ENCODE assay signal across 2 cellular contexts in the genomic region with DNA sequence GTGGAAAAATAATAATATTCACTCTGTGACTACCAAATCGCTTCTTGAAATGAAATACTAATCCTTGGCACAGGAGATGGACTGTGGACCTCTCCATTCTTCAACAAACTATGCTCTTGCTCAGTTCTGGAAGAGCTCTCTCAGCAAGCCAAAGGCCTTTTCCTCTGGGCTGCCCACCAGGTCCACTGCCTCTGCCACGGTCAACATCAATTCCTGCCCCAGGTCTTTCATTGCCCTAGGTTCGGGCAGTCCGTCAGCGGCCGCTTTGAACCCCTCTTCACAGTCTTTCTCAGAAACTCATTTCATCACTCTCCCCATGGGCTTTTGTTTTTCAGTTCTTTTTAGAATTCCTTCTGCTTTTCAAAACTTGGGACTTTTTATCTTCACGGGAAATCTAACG.
TF ChIP-seq lines count a peak whose summit lies in the region.

No MANE protein-coding gene starts in this region.

TF ChIP-seq in SK-N-SH treated with all-trans-retinoic acid at 6 μM for 48 hours, 23 proteins besides CTCF, POLR2A, EP300 and RAD21 (continued from another document):
- no peak for TF ChIP-seq ESRRG (CRISPR knock-in tag; IDR thresholded peaks at IDR 0.05)
- TF ChIP-seq GLIS3 (CRISPR knock-in tag; IDR thresholded peaks at IDR 0.05), result no peak
- TF ChIP-seq, protein P1, sequence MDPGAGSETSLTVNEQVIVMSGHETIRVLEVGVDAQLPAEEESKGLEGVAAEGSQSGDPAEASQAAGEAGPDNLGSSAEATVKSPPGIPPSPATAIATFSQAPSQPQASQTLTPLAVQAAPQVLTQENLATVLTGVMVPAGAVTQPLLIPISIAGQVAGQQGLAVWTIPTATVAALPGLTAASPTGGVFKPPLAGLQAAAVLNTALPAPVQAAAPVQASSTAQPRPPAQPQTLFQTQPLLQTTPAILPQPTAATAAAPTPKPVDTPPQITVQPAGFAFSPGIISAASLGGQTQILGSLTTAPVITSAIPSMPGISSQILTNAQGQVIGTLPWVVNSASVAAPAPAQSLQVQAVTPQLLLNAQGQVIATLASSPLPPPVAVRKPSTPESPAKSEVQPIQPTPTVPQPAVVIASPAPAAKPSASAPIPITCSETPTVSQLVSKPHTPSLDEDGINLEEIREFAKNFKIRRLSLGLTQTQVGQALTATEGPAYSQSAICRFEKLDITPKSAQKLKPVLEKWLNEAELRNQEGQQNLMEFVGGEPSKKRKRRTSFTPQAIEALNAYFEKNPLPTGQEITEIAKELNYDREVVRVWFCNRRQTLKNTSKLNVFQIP (CRISPR knock-in tag; IDR thresholded peaks at IDR 0.05; ENCODE audit: borderline replicate concordance, low read depth), result no peak
- TF ChIP-seq, protein P2, sequence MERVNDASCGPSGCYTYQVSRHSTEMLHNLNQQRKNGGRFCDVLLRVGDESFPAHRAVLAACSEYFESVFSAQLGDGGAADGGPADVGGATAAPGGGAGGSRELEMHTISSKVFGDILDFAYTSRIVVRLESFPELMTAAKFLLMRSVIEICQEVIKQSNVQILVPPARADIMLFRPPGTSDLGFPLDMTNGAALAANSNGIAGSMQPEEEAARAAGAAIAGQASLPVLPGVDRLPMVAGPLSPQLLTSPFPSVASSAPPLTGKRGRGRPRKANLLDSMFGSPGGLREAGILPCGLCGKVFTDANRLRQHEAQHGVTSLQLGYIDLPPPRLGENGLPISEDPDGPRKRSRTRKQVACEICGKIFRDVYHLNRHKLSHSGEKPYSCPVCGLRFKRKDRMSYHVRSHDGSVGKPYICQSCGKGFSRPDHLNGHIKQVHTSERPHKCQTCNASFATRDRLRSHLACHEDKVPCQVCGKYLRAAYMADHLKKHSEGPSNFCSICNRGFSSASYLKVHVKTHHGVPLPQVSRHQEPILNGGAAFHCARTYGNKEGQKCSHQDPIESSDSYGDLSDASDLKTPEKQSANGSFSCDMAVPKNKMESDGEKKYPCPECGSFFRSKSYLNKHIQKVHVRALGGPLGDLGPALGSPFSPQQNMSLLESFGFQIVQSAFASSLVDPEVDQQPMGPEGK (CRISPR knock-in tag; IDR thresholded peaks at IDR 0.05; ENCODE audit: borderline replicate concordance), result no peak
- no peak for TF ChIP-seq CSDC2 (CRISPR knock-in tag; IDR thresholded peaks at IDR 0.05)
- no peak for TF ChIP-seq ARNTL (CRISPR knock-in tag; IDR thresholded peaks at IDR 0.05; ENCODE audit: borderline replicate concordance, low read depth)
- TF ChIP-seq ZFP3 (CRISPR knock-in tag; IDR thresholded peaks at IDR 0.05), result no peak
- no peak for TF ChIP-seq BACH2 (CRISPR knock-in tag; IDR thresholded peaks at IDR 0.05; ENCODE audit: borderline replicate concordance)
- TF ChIP-seq ZNF8 (CRISPR knock-in tag; IDR thresholded peaks at IDR 0.05), result no peak
- TF ChIP-seq, protein P3, sequence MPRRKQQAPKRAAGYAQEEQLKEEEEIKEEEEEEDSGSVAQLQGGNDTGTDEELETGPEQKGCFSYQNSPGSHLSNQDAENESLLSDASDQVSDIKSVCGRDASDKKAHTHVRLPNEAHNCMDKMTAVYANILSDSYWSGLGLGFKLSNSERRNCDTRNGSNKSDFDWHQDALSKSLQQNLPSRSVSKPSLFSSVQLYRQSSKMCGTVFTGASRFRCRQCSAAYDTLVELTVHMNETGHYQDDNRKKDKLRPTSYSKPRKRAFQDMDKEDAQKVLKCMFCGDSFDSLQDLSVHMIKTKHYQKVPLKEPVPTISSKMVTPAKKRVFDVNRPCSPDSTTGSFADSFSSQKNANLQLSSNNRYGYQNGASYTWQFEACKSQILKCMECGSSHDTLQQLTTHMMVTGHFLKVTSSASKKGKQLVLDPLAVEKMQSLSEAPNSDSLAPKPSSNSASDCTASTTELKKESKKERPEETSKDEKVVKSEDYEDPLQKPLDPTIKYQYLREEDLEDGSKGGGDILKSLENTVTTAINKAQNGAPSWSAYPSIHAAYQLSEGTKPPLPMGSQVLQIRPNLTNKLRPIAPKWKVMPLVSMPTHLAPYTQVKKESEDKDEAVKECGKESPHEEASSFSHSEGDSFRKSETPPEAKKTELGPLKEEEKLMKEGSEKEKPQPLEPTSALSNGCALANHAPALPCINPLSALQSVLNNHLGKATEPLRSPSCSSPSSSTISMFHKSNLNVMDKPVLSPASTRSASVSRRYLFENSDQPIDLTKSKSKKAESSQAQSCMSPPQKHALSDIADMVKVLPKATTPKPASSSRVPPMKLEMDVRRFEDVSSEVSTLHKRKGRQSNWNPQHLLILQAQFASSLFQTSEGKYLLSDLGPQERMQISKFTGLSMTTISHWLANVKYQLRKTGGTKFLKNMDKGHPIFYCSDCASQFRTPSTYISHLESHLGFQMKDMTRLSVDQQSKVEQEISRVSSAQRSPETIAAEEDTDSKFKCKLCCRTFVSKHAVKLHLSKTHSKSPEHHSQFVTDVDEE (CRISPR knock-in tag; IDR thresholded peaks at IDR 0.05), result no peak
- TF ChIP-seq ZFP30 (CRISPR knock-in tag; IDR thresholded peaks at IDR 0.05), result no peak
- TF ChIP-seq PPARA (CRISPR knock-in tag; IDR thresholded peaks at IDR 0.05; ENCODE audit: borderline replicate concordance), result no peak
- no peak for TF ChIP-seq RARB (CRISPR knock-in tag; IDR thresholded peaks at IDR 0.05)
- no peak for TF ChIP-seq ISL1 (CRISPR knock-in tag; IDR thresholded peaks at IDR 0.05)

TF ChIP-seq in SK-N-SH, 30 proteins besides CTCF, POLR2A, EP300 and RAD21 (continued from another document):
- TF ChIP-seq, protein P4, sequence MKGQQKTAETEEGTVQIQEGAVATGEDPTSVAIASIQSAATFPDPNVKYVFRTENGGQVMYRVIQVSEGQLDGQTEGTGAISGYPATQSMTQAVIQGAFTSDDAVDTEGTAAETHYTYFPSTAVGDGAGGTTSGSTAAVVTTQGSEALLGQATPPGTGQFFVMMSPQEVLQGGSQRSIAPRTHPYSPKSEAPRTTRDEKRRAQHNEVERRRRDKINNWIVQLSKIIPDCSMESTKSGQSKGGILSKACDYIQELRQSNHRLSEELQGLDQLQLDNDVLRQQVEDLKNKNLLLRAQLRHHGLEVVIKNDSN (IDR thresholded peaks at IDR 0.05; ENCODE audit: borderline replicate concordance, low read depth), result no peak
- TF ChIP-seq RXRA (IDR thresholded peaks at IDR 0.05; ENCODE audit: borderline replicate concordance, low read depth), result no peak
- no peak for TF ChIP-seq GATA2 (CRISPR knock-in tag; IDR thresholded peaks at IDR 0.05)
- TF ChIP-seq FOXJ3 (CRISPR knock-in tag; IDR thresholded peaks at IDR 0.05), result no peak
- TF ChIP-seq, protein P5, sequence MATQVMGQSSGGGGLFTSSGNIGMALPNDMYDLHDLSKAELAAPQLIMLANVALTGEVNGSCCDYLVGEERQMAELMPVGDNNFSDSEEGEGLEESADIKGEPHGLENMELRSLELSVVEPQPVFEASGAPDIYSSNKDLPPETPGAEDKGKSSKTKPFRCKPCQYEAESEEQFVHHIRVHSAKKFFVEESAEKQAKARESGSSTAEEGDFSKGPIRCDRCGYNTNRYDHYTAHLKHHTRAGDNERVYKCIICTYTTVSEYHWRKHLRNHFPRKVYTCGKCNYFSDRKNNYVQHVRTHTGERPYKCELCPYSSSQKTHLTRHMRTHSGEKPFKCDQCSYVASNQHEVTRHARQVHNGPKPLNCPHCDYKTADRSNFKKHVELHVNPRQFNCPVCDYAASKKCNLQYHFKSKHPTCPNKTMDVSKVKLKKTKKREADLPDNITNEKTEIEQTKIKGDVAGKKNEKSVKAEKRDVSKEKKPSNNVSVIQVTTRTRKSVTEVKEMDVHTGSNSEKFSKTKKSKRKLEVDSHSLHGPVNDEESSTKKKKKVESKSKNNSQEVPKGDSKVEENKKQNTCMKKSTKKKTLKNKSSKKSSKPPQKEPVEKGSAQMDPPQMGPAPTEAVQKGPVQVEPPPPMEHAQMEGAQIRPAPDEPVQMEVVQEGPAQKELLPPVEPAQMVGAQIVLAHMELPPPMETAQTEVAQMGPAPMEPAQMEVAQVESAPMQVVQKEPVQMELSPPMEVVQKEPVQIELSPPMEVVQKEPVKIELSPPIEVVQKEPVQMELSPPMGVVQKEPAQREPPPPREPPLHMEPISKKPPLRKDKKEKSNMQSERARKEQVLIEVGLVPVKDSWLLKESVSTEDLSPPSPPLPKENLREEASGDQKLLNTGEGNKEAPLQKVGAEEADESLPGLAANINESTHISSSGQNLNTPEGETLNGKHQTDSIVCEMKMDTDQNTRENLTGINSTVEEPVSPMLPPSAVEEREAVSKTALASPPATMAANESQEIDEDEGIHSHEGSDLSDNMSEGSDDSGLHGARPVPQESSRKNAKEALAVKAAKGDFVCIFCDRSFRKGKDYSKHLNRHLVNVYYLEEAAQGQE (IDR thresholded peaks at IDR 0.05; ENCODE audit: low read depth, low read length), result no peak
- no peak for TF ChIP-seq NFIC (IDR thresholded peaks at IDR 0.05; ENCODE audit: borderline replicate concordance)
